Comparison of ENCODE assay signal across 1 cellular context in genomic region chr2:205079173-205079572, GRCh38.
TF ChIP-seq lines count a peak whose summit lies in the region.

No MANE protein-coding gene starts in this region.

TF ChIP-seq in HepG2, 621 proteins besides CTCF, POLR2A, EP300 and RAD21 (continued from another document):
- TF ChIP-seq, protein P1, sequence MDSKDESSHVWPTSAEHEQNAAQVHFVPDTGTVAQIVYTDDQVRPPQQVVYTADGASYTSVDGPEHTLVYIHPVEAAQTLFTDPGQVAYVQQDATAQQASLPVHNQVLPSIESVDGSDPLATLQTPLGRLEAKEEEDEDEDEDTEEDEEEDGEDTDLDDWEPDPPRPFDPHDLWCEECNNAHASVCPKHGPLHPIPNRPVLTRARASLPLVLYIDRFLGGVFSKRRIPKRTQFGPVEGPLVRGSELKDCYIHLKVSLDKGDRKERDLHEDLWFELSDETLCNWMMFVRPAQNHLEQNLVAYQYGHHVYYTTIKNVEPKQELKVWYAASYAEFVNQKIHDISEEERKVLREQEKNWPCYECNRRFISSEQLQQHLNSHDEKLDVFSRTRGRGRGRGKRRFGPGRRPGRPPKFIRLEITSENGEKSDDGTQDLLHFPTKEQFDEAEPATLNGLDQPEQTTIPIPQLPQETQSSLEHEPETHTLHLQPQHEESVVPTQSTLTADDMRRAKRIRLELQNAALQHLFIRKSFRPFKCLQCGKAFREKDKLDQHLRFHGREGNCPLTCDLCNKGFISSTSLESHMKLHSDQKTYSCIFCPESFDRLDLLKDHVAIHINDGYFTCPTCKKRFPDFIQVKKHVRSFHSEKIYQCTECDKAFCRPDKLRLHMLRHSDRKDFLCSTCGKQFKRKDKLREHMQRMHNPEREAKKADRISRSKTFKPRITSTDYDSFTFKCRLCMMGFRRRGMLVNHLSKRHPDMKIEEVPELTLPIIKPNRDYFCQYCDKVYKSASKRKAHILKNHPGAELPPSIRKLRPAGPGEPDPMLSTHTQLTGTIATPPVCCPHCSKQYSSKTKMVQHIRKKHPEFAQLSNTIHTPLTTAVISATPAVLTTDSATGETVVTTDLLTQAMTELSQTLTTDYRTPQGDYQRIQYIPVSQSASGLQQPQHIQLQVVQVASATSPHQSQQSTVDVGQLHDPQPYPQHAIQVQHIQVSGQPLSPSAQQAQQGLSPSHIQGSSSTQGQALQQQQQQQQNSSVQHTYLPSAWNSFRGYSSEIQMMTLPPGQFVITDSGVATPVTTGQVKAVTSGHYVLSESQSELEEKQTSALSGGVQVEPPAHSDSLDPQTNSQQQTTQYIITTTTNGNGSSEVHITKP (CRISPR knock-in tag; IDR thresholded peaks at IDR 0.05; ENCODE audit: low read depth): no peak
- TF ChIP-seq EED (CRISPR knock-in tag; IDR thresholded peaks at IDR 0.05) (no peak), THAP7 (CRISPR knock-in tag; IDR thresholded peaks at IDR 0.05) (no peak), ZNF225 (CRISPR knock-in tag; IDR thresholded peaks at IDR 0.05) (no peak)
- TF ChIP-seq, protein P2, sequence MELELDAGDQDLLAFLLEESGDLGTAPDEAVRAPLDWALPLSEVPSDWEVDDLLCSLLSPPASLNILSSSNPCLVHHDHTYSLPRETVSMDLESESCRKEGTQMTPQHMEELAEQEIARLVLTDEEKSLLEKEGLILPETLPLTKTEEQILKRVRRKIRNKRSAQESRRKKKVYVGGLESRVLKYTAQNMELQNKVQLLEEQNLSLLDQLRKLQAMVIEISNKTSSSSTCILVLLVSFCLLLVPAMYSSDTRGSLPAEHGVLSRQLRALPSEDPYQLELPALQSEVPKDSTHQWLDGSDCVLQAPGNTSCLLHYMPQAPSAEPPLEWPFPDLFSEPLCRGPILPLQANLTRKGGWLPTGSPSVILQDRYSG (CRISPR knock-in tag; IDR thresholded peaks at IDR 0.05): no peak
